ENCODE assay signal across 8 cellular contexts in genomic region chr2:98455494-98455976, GRCh38. TPM values are rescaled to one million over a fixed set of nuclear protein-coding genes. Genes with fewer than 3 reads are reported as not detected.
DNase-seq lines count a peak whose midpoint lies in the region; ATAC-seq and TF ChIP-seq lines count a peak whose summit lies in the region.

No MANE protein-coding gene starts in this region.

- H3K4me3 ChIP-seq in aorta (ENCODE audit: low read length in 2 of 2): no peak overlapping the region
- H3K4me3 ChIP-seq in H7 (ENCODE audit: insufficient read depth, low read depth, low read length): no peak overlapping the region

- intact Hi-C loops in aorta (cut with DNase I): no loop called here

- H3K27ac ChIP-seq in aorta (ENCODE audit: low read depth in 1 of 2, low read length in 2 of 2): no peak overlapping the region

- DNase-seq in germinal center (ENCODE audit: low spot score) (peak; percentile 44), aorta (no peak), H7 (no peak), NCI-H1436 (lab: John Stamatoyannopoulos, UW) (no peak)
- no peak for DNase-seq in stimulated activated CD4-positive, alpha-beta T cell treated with anti-CD3 and anti-CD28 coated beads, Interleukin-12 subunit alpha, Interleukin-12 subunit beta, amount 100 ng/mL, for 4 hours

- H3K4me1 ChIP-seq in aorta (ENCODE audit: control insufficient read depth in 1 of 2, insufficient read depth in 2 of 2, low read length in 2 of 2): peaks cover 2 to 3% of the 10 kb centered on the region in 2 donors

- ATAC-seq in GM18502 (IDR thresholded peaks at IDR 0.05; ENCODE audit: poor library complexity, unreplicated experiment): peak; percentile 57
- peak; percentile 43 for ATAC-seq in HG02642 (IDR thresholded peaks at IDR 0.05; ENCODE audit: poor library complexity, unreplicated experiment)
- peak; percentile 10 for ATAC-seq in SK-N-SH treated with all-trans-retinoic acid at 6 μM for 48 hours
- ATAC-seq in aorta (ENCODE audit: low FRiP score): peak; percentile 55

- H3K27me3 ChIP-seq in aorta (ENCODE audit: control insufficient read depth in 1 of 2, insufficient read depth in 2 of 2, low read length in 1 of 2): no peaks in the 10 kb centered on the region
- H3K27me3 ChIP-seq in H7 (ENCODE audit: control insufficient read depth, insufficient read depth, low read length): no peaks in the 10 kb centered on the region

- H3K36me3 ChIP-seq in aorta (ENCODE audit: control insufficient read depth in 1 of 2, insufficient read depth in 2 of 2, low read length in 1 of 2) (no peaks in the 10 kb centered on the region), H7 (replicated peaks; ENCODE audit: control insufficient read depth, insufficient read depth, low read length) (peaks cover 2% of the 10 kb centered on the region)

- WGBS in aorta, 2 donors: 47 to 54% methylated on average over 4 of the region's 4 CpGs

- H3K9me3 ChIP-seq in aorta (ENCODE audit: control insufficient read depth, low read length): no peaks in the 10 kb centered on the region

TF ChIP-seq in SK-N-SH treated with all-trans-retinoic acid at 6 μM for 48 hours, 23 proteins besides CTCF, POLR2A, EP300 and RAD21:
- TF ChIP-seq CSDC2 (CRISPR knock-in tag; IDR thresholded peaks at IDR 0.05) (no peak), ISL1 (CRISPR knock-in tag; IDR thresholded peaks at IDR 0.05) (no peak), ESRRG (CRISPR knock-in tag; IDR thresholded peaks at IDR 0.05) (no peak), TCF4 (CRISPR knock-in tag; IDR thresholded peaks at IDR 0.05; ENCODE audit: borderline replicate concordance) (no peak), GLIS3 (CRISPR knock-in tag; IDR thresholded peaks at IDR 0.05) (no peak), TSHZ2 (CRISPR knock-in tag; IDR thresholded peaks at IDR 0.05) (no peak), SNAI2 (CRISPR knock-in tag; IDR thresholded peaks at IDR 0.05) (no peak), ZC3H10 (CRISPR knock-in tag; IDR thresholded peaks at IDR 0.05) (no peak), ZNF8 (CRISPR knock-in tag; IDR thresholded peaks at IDR 0.05) (no peak), POU6F1 (CRISPR knock-in tag; IDR thresholded peaks at IDR 0.05; ENCODE audit: borderline replicate concordance, low read depth) (no peak), ZFP3 (CRISPR knock-in tag; IDR thresholded peaks at IDR 0.05) (no peak)
- TF ChIP-seq, protein P1, sequence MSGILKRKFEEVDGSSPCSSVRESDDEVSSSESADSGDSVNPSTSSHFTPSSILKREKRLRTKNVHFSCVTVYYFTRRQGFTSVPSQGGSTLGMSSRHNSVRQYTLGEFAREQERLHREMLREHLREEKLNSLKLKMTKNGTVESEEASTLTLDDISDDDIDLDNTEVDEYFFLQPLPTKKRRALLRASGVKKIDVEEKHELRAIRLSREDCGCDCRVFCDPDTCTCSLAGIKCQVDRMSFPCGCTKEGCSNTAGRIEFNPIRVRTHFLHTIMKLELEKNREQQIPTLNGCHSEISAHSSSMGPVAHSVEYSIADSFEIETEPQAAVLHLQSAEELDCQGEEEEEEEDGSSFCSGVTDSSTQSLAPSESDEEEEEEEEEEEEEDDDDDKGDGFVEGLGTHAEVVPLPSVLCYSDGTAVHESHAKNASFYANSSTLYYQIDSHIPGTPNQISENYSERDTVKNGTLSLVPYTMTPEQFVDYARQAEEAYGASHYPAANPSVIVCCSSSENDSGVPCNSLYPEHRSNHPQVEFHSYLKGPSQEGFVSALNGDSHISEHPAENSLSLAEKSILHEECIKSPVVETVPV (CRISPR knock-in tag; IDR thresholded peaks at IDR 0.05): no peak

RNA-seq across cellular contexts. Expression of gene INPP4A, which starts 10.9 kb away (rescaled TPM):
- 10 to 100 TPM; 36.8 to 43.4 TPM for total RNA-seq in aorta
- 1 to 10 TPM; 2.9 to 5.9 TPM for polyA plus RNA-seq in aorta
- 30.3 and 32.0 TPM in 2 replicates for total RNA-seq in H7 (2014; rRNA removed; shearing (Covaris generic))
